ENCODE assay signal across 13 cellular contexts in genomic region chr7:13749666-13750065, GRCh38.
DNase-seq lines count a peak whose midpoint lies in the region; TF ChIP-seq lines count a peak whose summit lies in the region.
"Had no signal": no experiment of that assay in that cellular context is flagged by ENCODE, and none has a peak within 500 bp of the region (broad histone marks: within the 10 kb centered on the region; RNA-seq: fewer than 3 reads in every experiment).

No MANE protein-coding gene starts in this region.

- H3K27me3 ChIP-seq in neuron (ENCODE audit: insufficient read depth, low read length): no peaks in the 10 kb centered on the region
- H3K27me3 ChIP-seq in vagina: no peaks in the 10 kb centered on the region
- H3K27me3 ChIP-seq: BLaER1 treated with 17β-estradiol and CSF1 and Interleukin-3, amounts not matched to agents 10 nM and 100 nM had no signal

- peak overlapping the region; percentile 16 for H2AFZ ChIP-seq in neuron (ENCODE audit: low read depth, low read length)

- intact Hi-C loops in vagina (cut with DNase I): no loop called here

- no peak overlapping the region for H3K27ac ChIP-seq in vagina
- H3K27ac ChIP-seq: BLaER1 treated with 17β-estradiol and CSF1 and Interleukin-3, amounts not matched to agents 10 nM and 100 nM; HL-60 had no signal

- H3K4me1 ChIP-seq in neuron (ENCODE audit: insufficient read depth, low read length): peaks cover 11% of the 10 kb centered on the region
- no peaks in the 10 kb centered on the region for H3K4me1 ChIP-seq in vagina
- H3K4me1 ChIP-seq: BLaER1 treated with 17β-estradiol and CSF1 and Interleukin-3, amounts not matched to agents 10 nM and 100 nM; HAP-1 had no signal

- TF ChIP-seq POLR2A in vagina (IDR thresholded peaks at IDR 0.05): no peak

- no peaks in the 10 kb centered on the region for H3K9me3 ChIP-seq in neuron (ENCODE audit: low read length)
- H3K9me3 ChIP-seq in vagina: no peaks in the 10 kb centered on the region
- H3K9me3 ChIP-seq: BLaER1 treated with 17β-estradiol and CSF1 and Interleukin-3, amounts not matched to agents 10 nM and 100 nM; HAP-1 had no signal

- H3K36me3 ChIP-seq in neuron (ENCODE audit: insufficient read depth, low read length) (no peaks in the 10 kb centered on the region), vagina (no peaks in the 10 kb centered on the region)
- H3K36me3 ChIP-seq: BLaER1 treated with 17β-estradiol and CSF1 and Interleukin-3, amounts not matched to agents 10 nM and 100 nM; HAP-1 had no signal

- peak; percentile 35 for DNase-seq in DMS 273 treated with DMSO at 0.1 percent for 48 hours (lab: John Stamatoyannopoulos, UW)
- DNase-seq in NCI-H446 treated with DMSO at 0.1 percent for 48 hours (lab: John Stamatoyannopoulos, UW): peak; percentile 60
- peak; percentile 74 to 96 for DNase-seq in cerebellar nuclear complex (lab: John Stamatoyannopoulos, UW)
- no peak for DNase-seq in NCI-H2029 treated with DMSO at 0.1 percent for 48 hours (lab: John Stamatoyannopoulos, UW)
- no peak for DNase-seq in activated CD4-positive, alpha-beta T cell treated with anti-CD3 and anti-CD28 coated beads for 4 hours
- no peak for DNase-seq in vagina (ENCODE audit: extremely low spot score in 2 of 2)
- DNase-seq: Calu3; CD8-positive, alpha-beta T cell; GDM1 had no signal

- H3K4me3 ChIP-seq in neuron (ENCODE audit: low read length) (no peak overlapping the region), vagina (no peak overlapping the region)
- H3K4me3 ChIP-seq: BLaER1 treated with 17β-estradiol and CSF1 and Interleukin-3, amounts not matched to agents 10 nM and 100 nM; HAP-1 had no signal

- TF ChIP-seq CTCF in vagina (IDR thresholded peaks at IDR 0.05): no peak

Comparison
In these comparisons a context has a peak if more than half of its experiments do, and no peak if none do; other contexts are left out.
1. DNase-seq: peak in DMS 273 treated with DMSO at 0.1 percent for 48 hours (single experiment), NCI-H446 treated with DMSO at 0.1 percent for 48 hours (single experiment) and cerebellar nuclear complex (2 of 2); none in NCI-H2029 treated with DMSO at 0.1 percent for 48 hours (single experiment), activated CD4-positive, alpha-beta T cell treated with anti-CD3 and anti-CD28 coated beads for 4 hours (0 of 2) and vagina (0 of 2).